20 cellular contexts compared by ENCODE assay signal in the genomic region with DNA sequence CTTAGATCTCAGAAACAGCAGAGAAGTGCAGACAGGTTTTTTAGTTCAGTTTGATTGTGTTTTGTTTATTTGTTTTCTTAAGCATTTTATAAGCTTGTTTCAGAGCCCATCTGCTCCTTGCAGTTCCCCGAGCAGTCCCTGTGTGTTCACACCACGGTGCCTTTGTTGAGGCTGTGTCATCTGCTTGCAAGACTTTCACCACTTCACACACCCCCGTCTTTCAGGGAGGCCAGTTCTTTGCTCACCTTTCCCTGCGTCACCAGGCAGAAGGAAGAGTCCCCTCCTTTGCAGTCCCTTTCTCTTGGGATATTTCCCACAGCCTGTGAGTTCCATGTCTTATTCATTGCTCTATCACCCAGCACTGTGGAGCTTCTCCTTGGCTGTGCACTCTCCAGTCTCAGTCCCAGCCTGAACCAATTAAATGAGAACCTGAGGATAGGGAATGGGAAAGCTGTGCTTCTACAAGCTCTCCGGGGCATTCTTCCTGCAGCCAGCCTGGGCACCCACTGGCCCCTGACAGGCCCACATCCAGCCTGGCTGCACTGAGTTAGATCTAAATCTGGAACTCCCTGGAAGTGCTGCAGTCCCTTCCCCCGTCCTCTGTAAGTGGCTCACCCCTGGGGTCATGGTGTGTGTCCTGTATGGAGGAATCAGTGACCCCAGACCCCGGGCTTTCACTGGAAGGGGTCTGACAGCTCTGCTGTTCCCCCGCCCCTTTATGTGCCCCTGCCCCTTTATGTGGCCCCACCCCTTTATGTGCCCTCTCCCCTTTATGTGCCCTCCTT. TPM values are rescaled to one million over a fixed set of nuclear protein-coding genes. Genes with fewer than 3 reads are reported as not detected.
A peak's percentile ranks its signal among the peaks of the same experiment; 100 is the strongest.
DNase-seq lines count a peak whose midpoint lies in the region; ATAC-seq, FAIRE-seq and TF ChIP-seq lines count a peak whose summit lies in the region.
"Had no signal": no experiment of that assay in that cellular context is flagged by ENCODE, and none has a peak within 500 bp of the region (broad histone marks: within the 10 kb centered on the region; RNA-seq: fewer than 3 reads in every experiment).

No MANE protein-coding gene starts in this region.

- H3K36me3 ChIP-seq in BLaER1 (no peaks in the 10 kb centered on the region), bronchial epithelial cell (ENCODE audit: control insufficient read depth, insufficient read depth, low read length) (no peaks in the 10 kb centered on the region), neural progenitor cell (no peaks in the 10 kb centered on the region)
- H3K36me3 ChIP-seq: suprapubic skin had no signal

- H3K4me3 ChIP-seq in BLaER1 (no peak overlapping the region), bronchial epithelial cell (ENCODE audit: low read depth, low read length) (no peak overlapping the region), neural progenitor cell (no peak overlapping the region)
- H3K4me3 ChIP-seq: hepatocyte, lung, smooth muscle cell, suprapubic skin had no signal

- no peak overlapping the region for H3K27ac ChIP-seq in BLaER1
- H3K27ac ChIP-seq in neural progenitor cell, result no peak overlapping the region
- H3K27ac ChIP-seq: hepatocyte, parathyroid adenoma, suprapubic skin had no signal

- H3K36me3 Mint-ChIP-seq in neural progenitor cell, result peaks cover 23% of the 10 kb centered on the region
- no peaks in the 10 kb centered on the region for H3K36me3 Mint-ChIP-seq in stimulated activated memory B cell treated with anti-CD40 and anti-IgM and Interleukin-4, amounts not matched to agents 10 μg/mL and 1 μg/mL and 100 μg/mL, for 72 hours
- H3K36me3 Mint-ChIP-seq: IgD-negative memory B cell had no signal

- DNase-seq in GM13976 (ENCODE audit: low spot score), result peak; percentile 14
- DNase-seq in bronchial epithelial cell (ENCODE audit: low read depth), result peak; percentile 42
- no peak for DNase-seq in neural progenitor cell (ENCODE audit: low spot score)
- DNase-seq in Kasumi-1 (lab: John Stamatoyannopoulos, UW), result no peak
- no peak for DNase-seq in stimulated activated CD4-positive, alpha-beta T cell treated with anti-CD3 and anti-CD28 coated beads, Interleukin-4, amount 100 ng/mL, for 24 hours
- DNase-seq: activated gamma-delta T cell; DND-41; NCI-H1048; NCI-H2029 treated with DMSO at 0.1 percent for 48 hours; NCI-H446; stimulated activated CD4-positive, alpha-beta T cell treated with anti-CD3 and anti-CD28 coated beads, Interleukin-4, amount 100 ng/mL, for 4 hours had no signal

- peaks cover 8% of the 10 kb centered on the region for H3K27me3 Mint-ChIP-seq in neural progenitor cell (ENCODE audit: insufficient read depth, low read depth)
- H3K27me3 Mint-ChIP-seq in stimulated activated memory B cell treated with anti-CD40 and anti-IgM and Interleukin-4, amounts not matched to agents 10 μg/mL and 1 μg/mL and 100 μg/mL, for 72 hours, result no peaks in the 10 kb centered on the region

- in situ Hi-C loops in GM13976 (cut with MboI; ENCODE audit: low sequenced_read_pairs, unreplicated experiment), result no loop called here

- H3K4me1 Mint-ChIP-seq in neural progenitor cell, result peaks cover 67% of the 10 kb centered on the region
- peaks cover 15% of the 10 kb centered on the region for H3K4me1 Mint-ChIP-seq in stimulated activated memory B cell treated with anti-CD40 and anti-IgM and Interleukin-4, amounts not matched to agents 10 μg/mL and 1 μg/mL and 100 μg/mL, for 72 hours

- H3K4me2 ChIP-seq in BLaER1, result peak overlapping the region; percentile 40
- H3K4me2 ChIP-seq in neural progenitor cell, result no peak overlapping the region
- H3K4me2 ChIP-seq: hepatocyte, smooth muscle cell had no signal

- no peak overlapping the region for H2AFZ ChIP-seq in neural progenitor cell (replicated peaks)
- H2AFZ ChIP-seq: hepatocyte, parathyroid adenoma had no signal

- no peak for FAIRE-seq in bronchial epithelial cell (lab: Jason Lieb, UNC)
- FAIRE-seq: endometrium had no signal

- H3K27ac Mint-ChIP-seq in neural progenitor cell, result peak overlapping the region; percentile 61
- H3K27ac Mint-ChIP-seq in stimulated activated memory B cell treated with anti-CD40 and anti-IgM and Interleukin-4, amounts not matched to agents 10 μg/mL and 1 μg/mL and 100 μg/mL, for 72 hours, result no peak overlapping the region
- H3K27ac Mint-ChIP-seq: IgD-negative memory B cell had no signal

- peaks cover 2% of the 10 kb centered on the region for H3K9me3 Mint-ChIP-seq in neural progenitor cell
- no peaks in the 10 kb centered on the region for H3K9me3 Mint-ChIP-seq in stimulated activated memory B cell treated with anti-CD40 and anti-IgM and Interleukin-4, amounts not matched to agents 10 μg/mL and 1 μg/mL and 100 μg/mL, for 72 hours
- H3K9me3 Mint-ChIP-seq: IgD-negative memory B cell had no signal

- peak overlapping the region; percentile 24 for H3K4me3 Mint-ChIP-seq in neural progenitor cell
- H3K4me3 Mint-ChIP-seq in stimulated activated memory B cell treated with anti-CD40 and anti-IgM and Interleukin-4, amounts not matched to agents 10 μg/mL and 1 μg/mL and 100 μg/mL, for 72 hours, result no peak overlapping the region
- H3K4me3 Mint-ChIP-seq: IgD-negative memory B cell had no signal

- H3K9ac ChIP-seq in BLaER1 (no peak overlapping the region), neural progenitor cell (no peak overlapping the region)
- H3K9ac ChIP-seq: parathyroid adenoma had no signal

- peaks cover 9% of the 10 kb centered on the region for H3F3A ChIP-seq in neural progenitor cell (ENCODE audit: low read depth)

- H3K9me3 ChIP-seq in BLaER1, result no peaks in the 10 kb centered on the region
- H3K9me3 ChIP-seq in neural progenitor cell (ENCODE audit: low read depth), result no peaks in the 10 kb centered on the region
- H3K9me3 ChIP-seq: suprapubic skin had no signal

- H4K20me1 ChIP-seq in BLaER1 (peaks cover 50% of the 10 kb centered on the region), neural progenitor cell (ENCODE audit: low read depth) (peaks cover 38% of the 10 kb centered on the region)

- H3K4me1 ChIP-seq in BLaER1 (peaks cover 44% of the 10 kb centered on the region), neural progenitor cell (peaks cover 46% of the 10 kb centered on the region)

- H3K27me3 ChIP-seq in BLaER1 (no peaks in the 10 kb centered on the region), bronchial epithelial cell (ENCODE audit: control insufficient read depth, insufficient read depth, low read length) (no peaks in the 10 kb centered on the region), neural progenitor cell (no peaks in the 10 kb centered on the region)
- H3K27me3 ChIP-seq: hepatocyte, suprapubic skin had no signal

- no peak for TF ChIP-seq CTCF in GM13976 (IDR thresholded peaks at IDR 0.05; ENCODE audit: borderline replicate concordance, control extremely low read depth, extremely low read depth, insufficient read depth, missing control alignments)
- TF ChIP-seq CTCF in bronchial epithelial cell (IDR thresholded peaks at IDR 0.05; ENCODE audit: insufficient read depth, low read length, severe bottlenecking), result no peak
- no peak for TF ChIP-seq CTCF in neural progenitor cell (IDR thresholded peaks at IDR 0.05)

- no peak for ATAC-seq in stimulated activated memory B cell treated with anti-CD40 and anti-IgM and Interleukin-4, amounts not matched to agents 10 μg/mL and 1 μg/mL and 100 μg/mL, for 72 hours

- H3K79me2 ChIP-seq in neural progenitor cell (ENCODE audit: low read depth), result peaks cover 76% of the 10 kb centered on the region

RNA-seq across cellular contexts. Expression of gene MVB12B, which starts 5.5 kb away (rescaled TPM):
- total RNA-seq in bronchial epithelial cell (0.26 and 0.90 TPM in 2 replicates), neural progenitor cell (ENCODE audit: low replicate concordance) (16.1 and 18.4 TPM in 2 replicates)

Comparison
In these comparisons a context has a peak if more than half of its experiments do, and no peak if none do; other contexts are left out.
1. DNase-seq: peak in GM13976 (single experiment) and bronchial epithelial cell (single experiment); none in neural progenitor cell (single experiment), Kasumi-1 (0 of 2) and stimulated activated CD4-positive, alpha-beta T cell treated with anti-CD3 and anti-CD28 coated beads, Interleukin-4, amount 100 ng/mL, for 24 hours (single experiment).